19 cellular contexts compared by ENCODE assay signal in genomic region chr3:111947179-111947727, GRCh38. TPM values are rescaled to one million over a fixed set of nuclear protein-coding genes. Genes with fewer than 3 reads are reported as not detected.
DNase-seq lines count a peak whose midpoint lies in the region; ATAC-seq and TF ChIP-seq lines count a peak whose summit lies in the region.
"Had no signal": no experiment of that assay in that cellular context is flagged by ENCODE, and none has a peak within 500 bp of the region (broad histone marks: within the 10 kb centered on the region; RNA-seq: fewer than 3 reads in every experiment).

No MANE protein-coding gene starts in this region.

- DNase-seq in astrocyte of the spinal cord (ENCODE audit: low read depth, low spot score) = peak; percentile 55
- peak; percentile 71 for DNase-seq in fibroblast of villous mesenchyme (ENCODE audit: low read depth)
- DNase-seq in stimulated activated CD4-positive, alpha-beta T cell treated with anti-CD3 and anti-CD28 coated beads, Interleukin-4, amount 100 ng/mL, for 1 hour = no peak
- no peak for DNase-seq in omental fat pad (ENCODE audit: low spot score)
- DNase-seq: activated CD4-positive, alpha-beta T cell treated with anti-CD3 and anti-CD28 coated beads for 48 hours; adrenal gland; GF-D8; lower lobe of right lung; MM.1S; NCI-H1694; stimulated activated CD4-positive, alpha-beta T cell treated with anti-CD3 and anti-CD28 coated beads, Interleukin-4, amount 100 ng/mL, for 24 hours had no signal

- CTCF ChIA-PET in HEK293 (lab: Yijun Ruan, JAX) = interaction anchor here (1.3 kb wide), 1 partner anchor 20 kb away, joined by 7 read pairs; no protein-coding TSS in a partner anchor

- TF ChIP-seq CTCF in HEK293 (tag by site-specific recombination; IDR thresholded peaks at IDR 0.05) (no peak), astrocyte of the spinal cord (IDR thresholded peaks at IDR 0.05; ENCODE audit: low read depth, low read length) (no peak), fibroblast of villous mesenchyme (IDR thresholded peaks at IDR 0.05; ENCODE audit: insufficient read depth, low read depth, low read length) (no peak), omental fat pad (IDR thresholded peaks at IDR 0.05) (no peak)

- POLR2A ChIA-PET in HEK293 (lab: Yijun Ruan, JAX) = no interaction called here

- in situ Hi-C loops in astrocyte of the spinal cord (cut with HindIII; ENCODE audit: low sequenced_read_pairs) = no loop called here

- H3K4me3 ChIP-seq in HEK293 (ENCODE audit: low read depth, low read length) (no peak overlapping the region), astrocyte of the spinal cord (ENCODE audit: low read depth, low read length) (no peak overlapping the region), fibroblast of villous mesenchyme (ENCODE audit: low read depth, low read length) (no peak overlapping the region), subcutaneous abdominal adipose tissue (ENCODE audit: low read depth in 1 of 5, low read length in 5 of 5) (no peak overlapping the region)
- H3K4me3 ChIP-seq: adrenal gland; BLaER1 treated with 17β-estradiol and CSF1 and Interleukin-3, amounts not matched to agents 10 nM and 100 nM; lower lobe of right lung; skin epidermis; suprapubic skin had no signal

- H3K9me3 ChIP-seq in HEK293 (ENCODE audit: control insufficient read depth, insufficient read depth, low read depth, low read length) (no peaks in the 10 kb centered on the region), subcutaneous abdominal adipose tissue (ENCODE audit: control insufficient read depth in 5 of 5, low read length in 5 of 5) (no peaks in the 10 kb centered on the region)
- H3K9me3 ChIP-seq: adrenal gland; BLaER1 treated with 17β-estradiol and CSF1 and Interleukin-3, amounts not matched to agents 10 nM and 100 nM; lower lobe of right lung; suprapubic skin had no signal

- H3K4me1 ChIP-seq in HEK293 (ENCODE audit: control insufficient read depth, insufficient read depth, low read length) = no peaks in the 10 kb centered on the region
- peaks cover 0 to 6% (median 0%) of the 10 kb centered on the region in 5 donors for H3K4me1 ChIP-seq in subcutaneous abdominal adipose tissue (ENCODE audit: control insufficient read depth in 5 of 5, insufficient read depth in 5 of 5, low read length in 5 of 5)
- H3K4me1 ChIP-seq: adrenal gland; BLaER1 treated with 17β-estradiol and CSF1 and Interleukin-3, amounts not matched to agents 10 nM and 100 nM; lower lobe of right lung; parathyroid adenoma; suprapubic skin had no signal

- no peak overlapping the region for H3K27ac ChIP-seq in HEK293 (ENCODE audit: extremely low read depth, low read depth, low read length)
- peak overlapping the region; percentile 15 for H3K27ac ChIP-seq in subcutaneous abdominal adipose tissue (ENCODE audit: low read depth, low read length)
- H3K27ac ChIP-seq: adrenal gland; BLaER1 treated with 17β-estradiol and CSF1 and Interleukin-3, amounts not matched to agents 10 nM and 100 nM; lower lobe of right lung; parathyroid adenoma; RWPE1; suprapubic skin had no signal

- no peaks in the 10 kb centered on the region for H3K27me3 ChIP-seq in subcutaneous abdominal adipose tissue (ENCODE audit: control insufficient read depth in 5 of 5, insufficient read depth in 4 of 5, low read length in 5 of 5)
- H3K27me3 ChIP-seq: adrenal gland; BLaER1 treated with 17β-estradiol and CSF1 and Interleukin-3, amounts not matched to agents 10 nM and 100 nM; suprapubic skin had no signal

- no peak overlapping the region for H3K9ac ChIP-seq in subcutaneous abdominal adipose tissue (ENCODE audit: low read length in 5 of 5)
- H3K9ac ChIP-seq: BLaER1 treated with 17β-estradiol and CSF1 and Interleukin-3, amounts not matched to agents 10 nM and 100 nM; parathyroid adenoma had no signal

- ATAC-seq in GM18873 (IDR thresholded peaks at IDR 0.05; ENCODE audit: low FRiP score, unreplicated experiment) (no peak), omental fat pad (ENCODE audit: low FRiP score) (no peak)
- ATAC-seq: lower lobe of right lung had no signal

- H3K36me3 ChIP-seq in HEK293 (ENCODE audit: control insufficient read depth in 2 of 2, insufficient read depth in 1 of 2, low read length in 2 of 2) (peaks cover 0 to 3% of the 10 kb centered on the region in 2 experiments; a peak in 1 of 3 replicates), subcutaneous abdominal adipose tissue (ENCODE audit: control insufficient read depth in 5 of 5, insufficient read depth in 5 of 5, low read length in 5 of 5) (peaks cover 18 to 67% (median 48%) of the 10 kb centered on the region in 5 donors)
- H3K36me3 ChIP-seq: adrenal gland had no signal

TF ChIP-seq in HEK293, 187 proteins besides CTCF, POLR2A, EP300 and RAD21:
- TF ChIP-seq ZNF639 (tag by site-specific recombination; IDR thresholded peaks at IDR 0.05) (no peak), PRDM6 (tag by site-specific recombination; IDR thresholded peaks at IDR 0.05) (peak; percentile 51), ZNF510 (tag by site-specific recombination; IDR thresholded peaks at IDR 0.05; ENCODE audit: insufficient replicate concordance) (no peak), FEZF1 (tag by site-specific recombination; IDR thresholded peaks at IDR 0.05) (peak; percentile 38), ZBTB21 (tag by site-specific recombination; IDR thresholded peaks at IDR 0.05) (no peak)

RNA-seq across cellular contexts. Expression of gene ABHD10, which starts 31.6 kb away (rescaled TPM):
- total RNA-seq in fibroblast of villous mesenchyme (20.3 and 38.0 TPM in 2 replicates), omental fat pad (10 to 100 TPM in 3 of 4 donors, 1 to 10 TPM in 1; 9.5 to 27.4 (median 17.3) TPM)

RNA-seq across cellular contexts. Expression of gene TAGLN3, which starts 51.5 kb away (rescaled TPM):
- total RNA-seq in fibroblast of villous mesenchyme (under 0.01 TPM in 1 of 2 replicates, not detected in the other), omental fat pad (under 1 TPM in 1 of 4 donors, not detected in 3; 0.65 TPM)

Comparison
In these comparisons a context has a peak if more than half of its experiments do, and no peak if none do; other contexts are left out.
1. DNase-seq: peak in astrocyte of the spinal cord (single experiment) and fibroblast of villous mesenchyme (single experiment); none in stimulated activated CD4-positive, alpha-beta T cell treated with anti-CD3 and anti-CD28 coated beads, Interleukin-4, amount 100 ng/mL, for 1 hour (single experiment) and omental fat pad (single experiment).